In the genomic region with DNA sequence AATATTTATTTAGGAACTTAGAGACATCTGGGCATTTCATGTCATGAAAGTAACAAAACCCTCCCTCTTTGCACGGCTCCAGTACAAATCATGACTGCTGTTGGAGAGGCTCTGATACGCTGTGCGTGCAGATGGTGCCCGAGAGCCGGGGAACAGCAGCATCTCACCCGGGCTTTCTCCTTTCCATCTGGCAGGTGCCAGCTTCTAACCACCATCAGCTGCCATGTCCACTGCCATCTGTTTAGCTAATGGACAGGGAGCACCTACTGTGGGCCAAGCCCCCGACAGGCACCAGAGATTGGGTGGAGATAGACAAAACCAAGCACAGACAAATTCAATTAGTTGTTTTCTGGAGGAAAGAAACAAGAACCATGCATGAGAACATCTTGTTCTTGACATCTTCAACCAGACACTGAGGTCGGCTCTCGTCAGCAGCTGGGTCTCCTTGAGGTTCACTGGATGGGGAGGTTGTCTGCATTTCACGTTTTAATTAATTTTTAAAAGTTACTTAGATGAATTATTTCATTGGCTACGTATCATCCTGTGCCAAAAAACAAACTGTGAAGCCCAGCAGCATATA, we compare ENCODE assay signal across 1 cellular context.
TF ChIP-seq lines count a peak whose summit lies in the region.

No MANE protein-coding gene starts in this region.

TF ChIP-seq in IMR-90, 13 proteins besides CTCF, POLR2A, EP300 and RAD21:
- TF ChIP-seq CHD1 (IDR thresholded peaks at IDR 0.05; ENCODE audit: low read depth, low read length) = no peak
- TF ChIP-seq, protein P1, sequence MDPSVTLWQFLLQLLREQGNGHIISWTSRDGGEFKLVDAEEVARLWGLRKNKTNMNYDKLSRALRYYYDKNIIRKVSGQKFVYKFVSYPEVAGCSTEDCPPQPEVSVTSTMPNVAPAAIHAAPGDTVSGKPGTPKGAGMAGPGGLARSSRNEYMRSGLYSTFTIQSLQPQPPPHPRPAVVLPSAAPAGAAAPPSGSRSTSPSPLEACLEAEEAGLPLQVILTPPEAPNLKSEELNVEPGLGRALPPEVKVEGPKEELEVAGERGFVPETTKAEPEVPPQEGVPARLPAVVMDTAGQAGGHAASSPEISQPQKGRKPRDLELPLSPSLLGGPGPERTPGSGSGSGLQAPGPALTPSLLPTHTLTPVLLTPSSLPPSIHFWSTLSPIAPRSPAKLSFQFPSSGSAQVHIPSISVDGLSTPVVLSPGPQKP (IDR thresholded peaks at IDR 0.05; ENCODE audit: borderline replicate concordance, low read depth, low read length) = no peak
- no peak for TF ChIP-seq CEBPB (IDR thresholded peaks at IDR 0.05; ENCODE audit: low read depth, low read length)
- TF ChIP-seq, protein P2, sequence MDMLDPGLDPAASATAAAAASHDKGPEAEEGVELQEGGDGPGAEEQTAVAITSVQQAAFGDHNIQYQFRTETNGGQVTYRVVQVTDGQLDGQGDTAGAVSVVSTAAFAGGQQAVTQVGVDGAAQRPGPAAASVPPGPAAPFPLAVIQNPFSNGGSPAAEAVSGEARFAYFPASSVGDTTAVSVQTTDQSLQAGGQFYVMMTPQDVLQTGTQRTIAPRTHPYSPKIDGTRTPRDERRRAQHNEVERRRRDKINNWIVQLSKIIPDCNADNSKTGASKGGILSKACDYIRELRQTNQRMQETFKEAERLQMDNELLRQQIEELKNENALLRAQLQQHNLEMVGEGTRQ (IDR thresholded peaks at IDR 0.05; ENCODE audit: low read depth, low read length) = no peak
- TF ChIP-seq BHLHE40 (IDR thresholded peaks at IDR 0.05; ENCODE audit: low read depth, low read length) = no peak
- TF ChIP-seq FOS (IDR thresholded peaks at IDR 0.05; ENCODE audit: low read depth, low read length) = no peak
- TF ChIP-seq SMC3 (IDR thresholded peaks at IDR 0.05; ENCODE audit: low read depth, low read length) = no peak
- TF ChIP-seq MAFK (IDR thresholded peaks at IDR 0.05; ENCODE audit: low read depth, low read length) = no peak
- TF ChIP-seq RCOR1 (IDR thresholded peaks at IDR 0.05; ENCODE audit: insufficient replicate concordance, low read length) = no peak
- TF ChIP-seq RFX5 (IDR thresholded peaks at IDR 0.05; ENCODE audit: low read depth, low read length) = no peak
- TF ChIP-seq NFE2L2 (IDR thresholded peaks at IDR 0.05; ENCODE audit: low read depth, low read length) = no peak
